In the genomic region with DNA sequence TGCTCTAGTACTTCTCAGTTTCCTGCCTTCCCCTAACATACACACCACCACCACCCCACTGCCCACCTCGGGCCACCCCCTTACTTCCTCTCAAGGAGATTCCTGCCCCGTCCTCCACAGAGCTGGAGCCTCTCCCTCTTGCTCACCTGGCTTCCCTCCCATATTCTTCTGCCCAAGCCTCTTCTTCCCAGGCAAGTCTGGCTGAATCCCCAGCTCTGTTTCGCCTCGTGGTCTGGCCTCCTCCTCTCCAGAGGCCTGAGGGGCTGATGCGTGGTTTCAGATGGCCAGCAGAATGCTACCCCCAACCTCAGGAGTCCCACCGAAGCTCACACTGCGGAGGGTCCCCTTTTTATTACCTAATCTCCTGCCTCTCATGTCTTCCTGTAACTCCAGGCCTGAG, we compare ENCODE assay signal across 34 cellular contexts. TPM values are rescaled to one million over a fixed set of nuclear protein-coding genes. Genes with fewer than 3 reads are reported as not detected.
DNase-seq lines count a peak whose midpoint lies in the region; ATAC-seq and TF ChIP-seq lines count a peak whose summit lies in the region.
"Had no signal": no experiment of that assay in that cellular context is flagged by ENCODE, and none has a peak within 500 bp of the region (broad histone marks: within the 10 kb centered on the region; RNA-seq: fewer than 3 reads in every experiment).

No MANE protein-coding gene starts in this region.

- H3K4me1 ChIP-seq in left ventricle myocardium inferior (peaks cover 22% of the 10 kb centered on the region), endodermal cell (ENCODE audit: control insufficient read depth, insufficient read depth, low read length) (peaks cover 3% of the 10 kb centered on the region), neural progenitor cell (no peaks in the 10 kb centered on the region), upper lobe of right lung (peaks cover 11% of the 10 kb centered on the region)

- H3K9me3 ChIP-seq in left ventricle myocardium inferior (replicated peaks) (no peaks in the 10 kb centered on the region), endodermal cell (ENCODE audit: control insufficient read depth, low read length) (no peaks in the 10 kb centered on the region), neural progenitor cell (ENCODE audit: low read depth) (no peaks in the 10 kb centered on the region), upper lobe of right lung (no peaks in the 10 kb centered on the region)
- H3K9me3 ChIP-seq: esophagus muscularis mucosa, testis had no signal

- H2AFZ ChIP-seq in neural progenitor cell (replicated peaks), result no peak overlapping the region

- no peak overlapping the region for H3K4me3 ChIP-seq in left ventricle myocardium inferior
- H3K4me3 ChIP-seq in endodermal cell (ENCODE audit: low read length), result no peak overlapping the region
- no peak overlapping the region for H3K4me3 ChIP-seq in neural progenitor cell
- H3K4me3 ChIP-seq in upper lobe of right lung, result no peak overlapping the region
- H3K4me3 ChIP-seq: esophagus muscularis mucosa, testis had no signal

- H3K27me3 Mint-ChIP-seq in endodermal cell (ENCODE audit: insufficient read depth) (no peaks in the 10 kb centered on the region), neural progenitor cell (ENCODE audit: insufficient read depth, low read depth) (peaks cover 2% of the 10 kb centered on the region)
- H3K27me3 Mint-ChIP-seq: activated naive CD8-positive, alpha-beta T cell treated with anti-CD3 and anti-CD28 coated beads for 36 hours; activated T-cell treated with anti-CD3 and anti-CD28 coated beads, Interleukin-2, amount 50 U/mL, for 24 hours had no signal

- intact Hi-C loops in left ventricle myocardium inferior (cut with micrococcal nuclease), result no loop called here
- intact Hi-C loops in left ventricle myocardium superior (cut with micrococcal nuclease), result no loop called here
- intact Hi-C loops in upper lobe of right lung (cut with DNase I), result no loop called here

- H3K36me3 ChIP-seq in left ventricle myocardium inferior (no peaks in the 10 kb centered on the region), endodermal cell (ENCODE audit: control insufficient read depth, insufficient read depth, low read length) (no peaks in the 10 kb centered on the region), neural progenitor cell (no peaks in the 10 kb centered on the region), upper lobe of right lung (no peaks in the 10 kb centered on the region)
- H3K36me3 ChIP-seq: esophagus muscularis mucosa had no signal

- H3K36me3 Mint-ChIP-seq in endodermal cell (ENCODE audit: low read depth) (no peaks in the 10 kb centered on the region), neural progenitor cell (no peaks in the 10 kb centered on the region)
- H3K36me3 Mint-ChIP-seq: activated naive CD8-positive, alpha-beta T cell treated with anti-CD3 and anti-CD28 coated beads for 36 hours; CD4-positive, CD25-positive, alpha-beta regulatory T cell; naive B cell had no signal

- peaks cover 3% of the 10 kb centered on the region for H3K4me1 Mint-ChIP-seq in endodermal cell
- peaks cover 21% of the 10 kb centered on the region for H3K4me1 Mint-ChIP-seq in neural progenitor cell
- H3K4me1 Mint-ChIP-seq: activated naive CD8-positive, alpha-beta T cell treated with anti-CD3 and anti-CD28 coated beads for 36 hours had no signal

- no peak for DNase-seq in left ventricle myocardium inferior
- no peak for DNase-seq in left ventricle myocardium superior
- no peak for DNase-seq in endodermal cell
- DNase-seq in neural progenitor cell (ENCODE audit: low spot score), result no peak
- DNase-seq in upper lobe of right lung, result peak; percentile 50
- no peak for DNase-seq in activated CD8-positive, alpha-beta memory T cell treated with anti-CD3 and anti-CD28 coated beads, Interleukin-2, amount 50 U/mL, for 4 hours
- DNase-seq in GM10266 (ENCODE audit: extremely low spot score), result no peak
- DNase-seq in activated naive CD4-positive, alpha-beta T cell treated with Interleukin-2 at 50 U/mL for 16 hours, result no peak
- DNase-seq: activated CD4-positive, alpha-beta T cell treated with anti-CD3 and anti-CD28 coated beads for 48 hours; activated effector memory CD4-positive, alpha-beta T cell treated with anti-CD3 and anti-CD28 coated beads, Interleukin-2, amount 50 U/mL, for 16 hours; activated naive CD8-positive, alpha-beta T cell treated with anti-CD3 and anti-CD28 coated beads for 36 hours; activated T-cell treated with anti-CD3 and anti-CD28 coated beads, Interleukin-2, amount 50 U/mL, for 24 hours; anterior cingulate cortex; Calu3; caudate nucleus; CD4-positive, CD25-positive, alpha-beta regulatory T cell; DMS79 treated with DMSO at 0.1 percent for 48 hours; GDM1; Karpas-422; midbrain; naive B cell; NCI-H1436 treated with DMSO at 0.1 percent for 48 hours; NCI-H446; NCI-H774; occipital lobe; SIG-M5; stimulated activated CD4-positive, alpha-beta T cell treated with anti-CD3 and anti-CD28 coated beads, Interleukin-1b, Interleukin-23, amount 100 ng/mL, for 48 hours; stimulated activated naive CD4-positive, alpha-beta T cell treated with Interleukin-2 at 50 U/mL for 16 hours; T1000; testis had no signal

- H3F3A ChIP-seq in neural progenitor cell (ENCODE audit: low read depth), result no peaks in the 10 kb centered on the region

- peak overlapping the region; percentile 45 for H3K27ac ChIP-seq in left ventricle myocardium inferior (replicated peaks)
- no peak overlapping the region for H3K27ac ChIP-seq in endodermal cell (ENCODE audit: low read depth, low read length)
- H3K27ac ChIP-seq in neural progenitor cell, result no peak overlapping the region
- no peak overlapping the region for H3K27ac ChIP-seq in upper lobe of right lung
- H3K27ac ChIP-seq: esophagus muscularis mucosa, testis had no signal

- no peak overlapping the region for H3K4me2 ChIP-seq in neural progenitor cell

- no peaks in the 10 kb centered on the region for H3K79me2 ChIP-seq in neural progenitor cell (ENCODE audit: low read depth)

- H3K27me3 ChIP-seq in left ventricle myocardium inferior (ENCODE audit: low read depth), result no peaks in the 10 kb centered on the region
- no peaks in the 10 kb centered on the region for H3K27me3 ChIP-seq in endodermal cell (ENCODE audit: control insufficient read depth, insufficient read depth, low read length, poor library complexity, severe bottlenecking)
- no peaks in the 10 kb centered on the region for H3K27me3 ChIP-seq in neural progenitor cell
- no peaks in the 10 kb centered on the region for H3K27me3 ChIP-seq in upper lobe of right lung
- H3K27me3 ChIP-seq: testis had no signal

- ATAC-seq in left ventricle myocardium superior (no peak), upper lobe of right lung (no peak)
- ATAC-seq: HCT116, HepG2, left lobe of liver had no signal

- H4K20me1 ChIP-seq in neural progenitor cell (ENCODE audit: low read depth), result no peaks in the 10 kb centered on the region

- no peaks in the 10 kb centered on the region for H3K9me3 Mint-ChIP-seq in endodermal cell
- no peaks in the 10 kb centered on the region for H3K9me3 Mint-ChIP-seq in neural progenitor cell
- H3K9me3 Mint-ChIP-seq: activated naive CD8-positive, alpha-beta T cell treated with anti-CD3 and anti-CD28 coated beads for 36 hours; activated T-cell treated with anti-CD3 and anti-CD28 coated beads, Interleukin-2, amount 50 U/mL, for 24 hours; CD4-positive, CD25-positive, alpha-beta regulatory T cell; naive B cell had no signal

- 89 to 92% methylated on average over 7 of the region's 7 CpGs for WGBS in endodermal cell (ENCODE audit: insufficient coverage in 1 of 2, insufficient read length in 1 of 2), 2 experiments

- H3K27ac Mint-ChIP-seq in endodermal cell (peak overlapping the region; percentile 64), neural progenitor cell (peak overlapping the region; percentile 25)
- H3K27ac Mint-ChIP-seq: activated naive CD8-positive, alpha-beta T cell treated with anti-CD3 and anti-CD28 coated beads for 36 hours; activated T-cell treated with anti-CD3 and anti-CD28 coated beads, Interleukin-2, amount 50 U/mL, for 24 hours had no signal

- no peak for TF ChIP-seq CTCF in left ventricle myocardium inferior (IDR thresholded peaks at IDR 0.05; ENCODE audit: borderline replicate concordance)
- TF ChIP-seq CTCF in endodermal cell (conservative IDR thresholded peaks at IDR 0.05), result no peak
- TF ChIP-seq CTCF in neural progenitor cell (IDR thresholded peaks at IDR 0.05), result no peak
- TF ChIP-seq CTCF in upper lobe of right lung (IDR thresholded peaks at IDR 0.05), result no peak
- TF ChIP-seq CTCF in GM10266 (IDR thresholded peaks at IDR 0.05; ENCODE audit: control insufficient read depth, insufficient read depth, low read depth, missing control alignments), result no peak

- H3K4me3 Mint-ChIP-seq in endodermal cell (no peak overlapping the region), neural progenitor cell (no peak overlapping the region)
- H3K4me3 Mint-ChIP-seq: activated naive CD8-positive, alpha-beta T cell treated with anti-CD3 and anti-CD28 coated beads for 36 hours; activated T-cell treated with anti-CD3 and anti-CD28 coated beads, Interleukin-2, amount 50 U/mL, for 24 hours; CD4-positive, CD25-positive, alpha-beta regulatory T cell; naive B cell had no signal

- H3K9ac ChIP-seq in endodermal cell (ENCODE audit: extremely low read depth, low read length, poor library complexity, severe bottlenecking) (no peak overlapping the region), neural progenitor cell (no peak overlapping the region)

RNA-seq across cellular contexts. Expression of a gene that starts 33.7 kb away (rescaled TPM):
- total RNA-seq in left ventricle myocardium inferior (26.5 TPM), left ventricle myocardium superior (16.0 TPM), endodermal cell (1 to 10 TPM; 1.7 to 2.9 TPM), neural progenitor cell (ENCODE audit: low replicate concordance) (0.43 and 0.84 TPM in 2 replicates), upper lobe of right lung (117 TPM)
- 2.4 TPM for polyA plus RNA-seq in endodermal cell (2013, experiment 1 of 2)
- 2.8 TPM for polyA plus RNA-seq in endodermal cell (2013, experiment 2 of 2)
